In genomic region chr14:68476212-68476964, GRCh38 we compare ENCODE assay signal across 8 cellular contexts.
DNase-seq lines count a peak whose midpoint lies in the region; ATAC-seq, FAIRE-seq and TF ChIP-seq lines count a peak whose summit lies in the region.

No MANE protein-coding gene starts in this region.

- H3K27ac Mint-ChIP-seq in nephron progenitor cell: peak overlapping the region; percentile 64
- H3K27ac Mint-ChIP-seq in CD4-positive, alpha-beta T cell: no peak overlapping the region

- no peak for TF ChIP-seq POLR2A in H54 (IDR thresholded peaks at IDR 0.05; ENCODE audit: low read depth, low read length)

- intact Hi-C loops in CD4-positive, alpha-beta T cell (cut with DNase I, micrococcal nuclease): no loop called here

- FAIRE-seq in H54 (lab: Jason Lieb, UNC): peak; percentile 41

- peak; percentile 92 for DNase-seq in GM12865 (ENCODE audit: low read depth)
- no peak for DNase-seq in H54 (ENCODE audit: insufficient read length, low spot score)
- DNase-seq in NOMO-1 treated with DMSO at 0.1 percent for 48 hours (lab: John Stamatoyannopoulos, UW; ENCODE audit: unreplicated experiment): peak; percentile 91
- DNase-seq in epithelial cell of proximal tubule (ENCODE audit: low read depth): peak; percentile 99
- no peak for DNase-seq in nephron progenitor cell
- no peak for DNase-seq in cerebellar nuclear complex (lab: John Stamatoyannopoulos, UW)
- DNase-seq in CD4-positive, alpha-beta T cell: no peak

- CTCF ChIA-PET in CD4-positive, alpha-beta T cell (lab: Charles Lee): no interaction called here

- no peak overlapping the region for H3K4me3 Mint-ChIP-seq in nephron progenitor cell
- H3K4me3 Mint-ChIP-seq in CD4-positive, alpha-beta T cell: no peak overlapping the region

- ATAC-seq in HG03342 (IDR thresholded peaks at IDR 0.05; ENCODE audit: unreplicated experiment): no peak
- no peak for ATAC-seq in CD4-positive, alpha-beta T cell (ENCODE audit: poor library complexity)

- no peaks in the 10 kb centered on the region for H3K27me3 ChIP-seq in CD4-positive, alpha-beta T cell (ENCODE audit: control insufficient read depth, insufficient read depth, low read length)

- no peaks in the 10 kb centered on the region for H3K9me3 Mint-ChIP-seq in nephron progenitor cell
- no peaks in the 10 kb centered on the region for H3K9me3 Mint-ChIP-seq in CD4-positive, alpha-beta T cell

- peaks cover 6% of the 10 kb centered on the region for H3K27me3 Mint-ChIP-seq in nephron progenitor cell (ENCODE audit: low read depth, poor library complexity)
- no peaks in the 10 kb centered on the region for H3K27me3 Mint-ChIP-seq in CD4-positive, alpha-beta T cell

- TF ChIP-seq CTCF in GM12865 (IDR thresholded peaks at IDR 0.05; ENCODE audit: insufficient read depth, low read depth, low read length, missing control alignments): no peak
- TF ChIP-seq CTCF in epithelial cell of proximal tubule (conservative IDR thresholded peaks at IDR 0.05; ENCODE audit: low read depth, low read length): no peak
- TF ChIP-seq CTCF in nephron progenitor cell (IDR thresholded peaks at IDR 0.05): no peak
- no peak for TF ChIP-seq CTCF in CD4-positive, alpha-beta T cell (IDR thresholded peaks at IDR 0.05)

- H3K4me1 Mint-ChIP-seq in nephron progenitor cell: peaks cover 89% of the 10 kb centered on the region
- H3K4me1 Mint-ChIP-seq in CD4-positive, alpha-beta T cell (ENCODE audit: low read depth): peaks cover 6% of the 10 kb centered on the region

- no peak overlapping the region for H3K4me3 ChIP-seq in GM12865 (ENCODE audit: low read depth, low read length)
- no peak overlapping the region for H3K4me3 ChIP-seq in epithelial cell of proximal tubule (ENCODE audit: low read depth, low read length)

- H3K9me3 ChIP-seq in CD4-positive, alpha-beta T cell (ENCODE audit: control insufficient read depth, low read length): no peaks in the 10 kb centered on the region

- H3K27ac ChIP-seq in CD4-positive, alpha-beta T cell (ENCODE audit: low read depth, low read length): no peak overlapping the region

- H3K36me3 Mint-ChIP-seq in nephron progenitor cell (ENCODE audit: low read depth): peaks cover 5% of the 10 kb centered on the region
- no peaks in the 10 kb centered on the region for H3K36me3 Mint-ChIP-seq in CD4-positive, alpha-beta T cell (ENCODE audit: low read depth)

- POLR2A ChIA-PET in CD4-positive, alpha-beta T cell (lab: Charles Lee): no interaction called here

Comparison
In these comparisons a context has a peak if more than half of its experiments do, and no peak if none do; other contexts are left out.
1. DNase-seq: peak in GM12865 (single experiment), NOMO-1 treated with DMSO at 0.1 percent for 48 hours (single experiment) and epithelial cell of proximal tubule (single experiment); none in H54 (single experiment), nephron progenitor cell (single experiment), cerebellar nuclear complex (0 of 2) and CD4-positive, alpha-beta T cell (0 of 10).